8 cellular contexts compared by ENCODE assay signal in the genomic region with DNA sequence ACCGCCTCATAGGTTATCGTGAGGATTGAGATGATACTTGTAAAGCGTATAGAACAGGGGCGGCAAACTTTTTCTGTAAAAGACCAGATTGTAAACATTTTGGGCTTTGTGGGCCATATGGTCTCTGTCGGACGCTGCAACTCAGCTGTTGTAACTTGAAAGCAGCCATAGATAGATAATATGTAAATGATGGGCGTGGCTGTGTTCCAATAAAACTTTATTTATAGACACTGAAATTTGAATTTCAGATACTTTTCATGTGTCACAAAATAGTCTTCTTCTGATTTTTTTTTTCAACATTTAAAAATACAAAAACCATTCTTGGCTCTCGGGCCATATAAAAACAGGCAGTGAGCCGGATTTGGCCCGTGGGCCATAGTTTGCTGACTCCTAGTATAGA. TPM values are rescaled to one million over a fixed set of nuclear protein-coding genes. Genes with fewer than 3 reads are reported as not detected.
"Had no signal": no experiment of that assay in that cellular context is flagged by ENCODE, and none has a peak within 500 bp of the region (broad histone marks: within the 10 kb centered on the region; RNA-seq: fewer than 3 reads in every experiment).

No MANE protein-coding gene starts in this region.

- ATAC-seq: GM12878 had no signal

- FAIRE-seq: G401.6, GM12878, GM12891, GM12892, GM18507, GM19239 had no signal

- H3K4me3 ChIP-seq: GM12878 had no signal

- DNase-seq: GDM1, GF-D8 had no signal

RNA-seq across cellular contexts. Expression of gene ACTL8, which starts 15.9 kb away (rescaled TPM):
- total RNA-seq: GM12878 had no signal
